In genomic region chr3:50583897-50584296, GRCh38 we compare ENCODE assay signal across 12 cellular contexts. TPM values are rescaled to one million over a fixed set of nuclear protein-coding genes. Genes with fewer than 3 reads are reported as not detected.
DNase-seq lines count a peak whose midpoint lies in the region; ATAC-seq and TF ChIP-seq lines count a peak whose summit lies in the region.
"Had no signal": no experiment of that assay in that cellular context is flagged by ENCODE, and none has a peak within 500 bp of the region (broad histone marks: within the 10 kb centered on the region; RNA-seq: fewer than 3 reads in every experiment).

No MANE protein-coding gene starts in this region.

- no peaks in the 10 kb centered on the region for H3K27me3 Mint-ChIP-seq in T-helper 2 cell treated with Interferon-gamma antibody and Interleukin-4, amounts not matched to agents 5 μg/mL and 100 μg/mL, for 36 hours (ENCODE audit: low read depth)
- no peaks in the 10 kb centered on the region for H3K27me3 Mint-ChIP-seq in activated naive CD8-positive, alpha-beta T cell

- no peak overlapping the region for H3K4me3 ChIP-seq in liver (ENCODE audit: low read depth in 1 of 3, low read length in 3 of 3)
- H3K4me3 ChIP-seq in stomach: no peak overlapping the region
- H3K4me3 ChIP-seq: smooth muscle cell had no signal

- no peaks in the 10 kb centered on the region for H3K9me3 Mint-ChIP-seq in T-helper 2 cell treated with Interferon-gamma antibody and Interleukin-4, amounts not matched to agents 5 μg/mL and 100 μg/mL, for 36 hours
- no peaks in the 10 kb centered on the region for H3K9me3 Mint-ChIP-seq in activated naive CD8-positive, alpha-beta T cell (ENCODE audit: low read depth)

- peaks cover 0 to 4% (median 0%) of the 10 kb centered on the region in 4 donors for H3K36me3 ChIP-seq in liver (ENCODE audit: control insufficient read depth in 4 of 4, insufficient read depth in 3 of 4, low read depth in 1 of 4, low read length in 3 of 4)
- H3K36me3 ChIP-seq in stomach: peaks cover 0 to 62% (median 54%) of the 10 kb centered on the region in 4 donors

- peak in 1 of 2 donors; percentile 40 for TF ChIP-seq RAD21 in liver (IDR thresholded peaks at IDR 0.05)

- intact Hi-C loops in stomach (cut with DNase I; ENCODE audit: low total_unique reads): no loop called here
- intact Hi-C loops in posterior cingulate gyrus (cut with DNase I): no loop called here

- H3K27me3 ChIP-seq in liver (ENCODE audit: control insufficient read depth in 4 of 4, insufficient read depth in 4 of 4, low read length in 3 of 4) (no peaks in the 10 kb centered on the region), stomach (no peaks in the 10 kb centered on the region)

- no peaks in the 10 kb centered on the region for H3K9me3 ChIP-seq in liver (ENCODE audit: control insufficient read depth in 4 of 4, low read length in 3 of 4)
- no peaks in the 10 kb centered on the region for H3K9me3 ChIP-seq in stomach

- H3K4me1 ChIP-seq in liver (ENCODE audit: control insufficient read depth in 4 of 4, insufficient read depth in 4 of 4, low read length in 3 of 4): peaks cover 52 to 94% (median 91%) of the 10 kb centered on the region in 4 donors
- H3K4me1 ChIP-seq in stomach: peaks cover 0 to 9% (median 7%) of the 10 kb centered on the region in 4 donors

- DNase-seq in T-helper 2 cell treated with Interferon-gamma antibody and Interleukin-4, amounts not matched to agents 5 μg/mL and 100 μg/mL, for 36 hours (ENCODE audit: low spot score): no peak
- no peak for DNase-seq in T-helper 2 cell
- DNase-seq in stomach: no peak
- DNase-seq in posterior cingulate gyrus: no peak
- no peak for DNase-seq in cerebellar nuclear complex (lab: John Stamatoyannopoulos, UW)
- DNase-seq: activated CD4-positive, alpha-beta T cell treated with anti-CD3 and anti-CD28 coated beads, Interleukin-2, amount 50 U/mL, for 48 hours; KBM-7; NCI-H446 treated with DMSO at 0.1 percent for 48 hours had no signal

- no peak for TF ChIP-seq CTCF in liver (IDR thresholded peaks at IDR 0.05; ENCODE audit: low read depth, low read length, missing input control)
- no peak for TF ChIP-seq CTCF in stomach (IDR thresholded peaks at IDR 0.05)

- H3K27ac Mint-ChIP-seq in T-helper 2 cell treated with Interferon-gamma antibody and Interleukin-4, amounts not matched to agents 5 μg/mL and 100 μg/mL, for 36 hours: peak overlapping the region; percentile 64
- peak overlapping the region; percentile 99 for H3K27ac Mint-ChIP-seq in activated naive CD8-positive, alpha-beta T cell

- no peak for TF ChIP-seq EP300 in stomach (IDR thresholded peaks at IDR 0.05)

- WGBS in liver: 35% methylated on average over 6 of the region's 6 CpGs
- 78 to 91% (median 88%) methylated on average over 3 to 6 of the region's 6 CpGs for WGBS in stomach, 5 donors

- peaks cover 65% of the 10 kb centered on the region for H3K4me1 Mint-ChIP-seq in T-helper 2 cell treated with Interferon-gamma antibody and Interleukin-4, amounts not matched to agents 5 μg/mL and 100 μg/mL, for 36 hours (ENCODE audit: low read depth)
- H3K4me1 Mint-ChIP-seq in activated naive CD8-positive, alpha-beta T cell (ENCODE audit: low read depth): peaks cover 78% of the 10 kb centered on the region

- H3K36me3 Mint-ChIP-seq in T-helper 2 cell treated with Interferon-gamma antibody and Interleukin-4, amounts not matched to agents 5 μg/mL and 100 μg/mL, for 36 hours (ENCODE audit: low read depth): peaks cover 44% of the 10 kb centered on the region
- H3K36me3 Mint-ChIP-seq in activated naive CD8-positive, alpha-beta T cell: peaks cover 17% of the 10 kb centered on the region

- peak overlapping the region; percentile 75 to 90 for H3K27ac ChIP-seq in liver (ENCODE audit: low read depth in 1 of 2, low read length in 2 of 2)
- peak overlapping the region in 4 of 5 donors; percentile 7 to 63 (median 16) for H3K27ac ChIP-seq in stomach

- TF ChIP-seq POLR2A in stomach (IDR thresholded peaks at IDR 0.05): no peak

- no peak overlapping the region for H3K4me3 Mint-ChIP-seq in T-helper 2 cell treated with Interferon-gamma antibody and Interleukin-4, amounts not matched to agents 5 μg/mL and 100 μg/mL, for 36 hours
- no peak overlapping the region for H3K4me3 Mint-ChIP-seq in activated naive CD8-positive, alpha-beta T cell

- H3K9ac ChIP-seq in liver (ENCODE audit: low read depth in 1 of 2, low read length in 2 of 2): no peak overlapping the region

- ATAC-seq in GM18907 (IDR thresholded peaks at IDR 0.05; ENCODE audit: unreplicated experiment): no peak

TF ChIP-seq in liver, 16 proteins besides CTCF, POLR2A, EP300 and RAD21:
- TF ChIP-seq REST (IDR thresholded peaks at IDR 0.05) (no peak), YY1 (IDR thresholded peaks at IDR 0.05) (peak; percentile 96), FOXA1 (IDR thresholded peaks at IDR 0.05) (no peak), TAF1 (conservative IDR thresholded peaks at IDR 0.05) (no peak), SP1 (IDR thresholded peaks at IDR 0.05) (peak; percentile 89), EGR1 (IDR thresholded peaks at IDR 0.05; ENCODE audit: low read depth in 2 of 2) (peak in 1 of 2 donors; percentile 84), JUND (IDR thresholded peaks at IDR 0.05) (peak; percentile 67 to 79), HNF4A (conservative IDR thresholded peaks at IDR 0.05) (peak; percentile 82 to 85), MAX (IDR thresholded peaks at IDR 0.05) (peak; percentile 99), NR2F2 (IDR thresholded peaks at IDR 0.05) (peak; percentile 35), FOXA2 (IDR thresholded peaks at IDR 0.05) (peak; percentile 48), HNF4G (IDR thresholded peaks at IDR 0.05) (peak; percentile 47), ZBTB33 (IDR thresholded peaks at IDR 0.05) (no peak), RXRA (IDR thresholded peaks at IDR 0.05) (peak; percentile 97), GABPA (IDR thresholded peaks at IDR 0.05 in 1 of 2, conservative IDR thresholded peaks at IDR 0.05 in 1 of 2) (no peak), ATF3 (IDR thresholded peaks at IDR 0.05) (no peak)
TF ChIP-seq in liver: peak in this region for 10.

RNA-seq across cellular contexts. Expression of gene HEMK1, which starts 14.6 kb away (rescaled TPM):
- total RNA-seq in liver (1 to 10 TPM; 3.7 to 9.2 TPM), stomach (10 to 100 TPM in 2 of 5 donors, 1 to 10 TPM in 3; 5.8 to 14.3 (median 6.4) TPM)
- polyA plus RNA-seq in liver (1 to 10 TPM; 8.7 to 9.5 TPM), stomach (10 to 100 TPM; 19.8 to 24.8 (median 20.0) TPM)

RNA-seq across cellular contexts. Expression of gene C3orf18, which starts 16.4 kb away (rescaled TPM):
- total RNA-seq in liver (1 to 10 TPM; 1.8 to 2.7 TPM), stomach (10 to 100 TPM in 2 of 5 donors, 1 to 10 TPM in 2, not detected in 1; 4.9 to 75.0 (median 16.4) TPM)
- polyA plus RNA-seq in liver (1 to 10 TPM in 1 of 2 donors, under 1 TPM in 1; 0.54 to 1.1 TPM), stomach (1 to 10 TPM; 5.9 to 9.0 (median 8.2) TPM)

RNA-seq across cellular contexts. Expression of gene CISH, which starts 27.7 kb away (rescaled TPM):
- total RNA-seq in liver (10 to 100 TPM in 1 of 2 donors, 1 to 10 TPM in 1; 4.7 to 30.6 TPM), stomach (1 to 10 TPM; 1.8 to 5.7 (median 3.6) TPM)
- polyA plus RNA-seq in liver (10 to 100 TPM; 17.9 to 32.5 TPM), stomach (10 to 100 TPM in 1 of 3 donors, 1 to 10 TPM in 2; 6.8 to 11.5 (median 7.7) TPM)

RNA-seq across cellular contexts. Expression of gene MAPKAPK3, which starts 33.1 kb away (rescaled TPM):
- total RNA-seq in liver: 10 to 100 TPM; 20.4 to 32.9 TPM
- polyA plus RNA-seq in liver: 10 to 100 TPM; 13.9 to 17.5 TPM
- total RNA-seq in stomach: 10 to 100 TPM; 10.3 to 50.0 (median 24.6) TPM
- 10 to 100 TPM; 21.5 to 41.3 (median 37.1) TPM for polyA plus RNA-seq in stomach
